Comparison of ENCODE assay signal across 22 cellular contexts in genomic region chr9:102185962-102186361, GRCh38.
DNase-seq lines count a peak whose midpoint lies in the region; ATAC-seq, FAIRE-seq and TF ChIP-seq lines count a peak whose summit lies in the region.
"Had no signal": no experiment of that assay in that cellular context is flagged by ENCODE, and none has a peak within 500 bp of the region (broad histone marks: within the 10 kb centered on the region; RNA-seq: fewer than 3 reads in every experiment).

No MANE protein-coding gene starts in this region.

- peak overlapping the region in 3 of 4 donors; percentile 2 to 54 (median 35) for H3K27ac ChIP-seq in body of pancreas
- H3K27ac ChIP-seq: BLaER1, Peyer's patch had no signal

- no peak overlapping the region for H3K27ac Mint-ChIP-seq in activated CD4-positive, alpha-beta T cell treated with anti-CD3 and anti-CD28 coated beads, Interleukin-2, amount 10 ng/mL, durations not matched to agents 7 days and 5 days
- H3K27ac Mint-ChIP-seq: CD4-positive, alpha-beta memory T cell; GM23338 had no signal

- intact Hi-C loops in body of pancreas (cut with DNase I), result no loop called here

- no peaks in the 10 kb centered on the region for H3K4me1 Mint-ChIP-seq in activated CD4-positive, alpha-beta T cell treated with anti-CD3 and anti-CD28 coated beads, Interleukin-2, amount 10 ng/mL, durations not matched to agents 7 days and 5 days
- H3K4me1 Mint-ChIP-seq: CD4-positive, alpha-beta memory T cell; GM23338 had no signal

- in situ Hi-C loops in ACHN (cut with HindIII; ENCODE audit: low pct_ligation_motif_present, low pct_unique_long_range_greater_than_20kb, low sequenced_read_pairs), result no loop called here

- no peak for TF ChIP-seq POLR2A in H54 (IDR thresholded peaks at IDR 0.05; ENCODE audit: low read depth, low read length)
- no peak for TF ChIP-seq POLR2A in body of pancreas (IDR thresholded peaks at IDR 0.05)

- no peaks in the 10 kb centered on the region for H3K27me3 Mint-ChIP-seq in activated CD4-positive, alpha-beta T cell treated with anti-CD3 and anti-CD28 coated beads, Interleukin-2, amount 10 ng/mL, durations not matched to agents 7 days and 5 days
- H3K27me3 Mint-ChIP-seq: CD4-positive, alpha-beta memory T cell had no signal

- no peaks in the 10 kb centered on the region for H3K27me3 ChIP-seq in body of pancreas
- H3K27me3 ChIP-seq: BLaER1, Peyer's patch had no signal

- peaks cover 26% of the 10 kb centered on the region for H3K4me1 ChIP-seq in body of pancreas
- H3K4me1 ChIP-seq: BLaER1, Peyer's patch had no signal

- no peak overlapping the region for H3K4me3 Mint-ChIP-seq in activated CD4-positive, alpha-beta T cell treated with anti-CD3 and anti-CD28 coated beads, Interleukin-2, amount 10 ng/mL, durations not matched to agents 7 days and 5 days
- H3K4me3 Mint-ChIP-seq: CD4-positive, alpha-beta memory T cell; GM23338 had no signal

- no peaks in the 10 kb centered on the region for H3K9me3 ChIP-seq in body of pancreas
- H3K9me3 ChIP-seq: BLaER1, Peyer's patch had no signal

- peaks cover 3% of the 10 kb centered on the region for H3K9me3 Mint-ChIP-seq in activated CD4-positive, alpha-beta T cell treated with anti-CD3 and anti-CD28 coated beads, Interleukin-2, amount 10 ng/mL, durations not matched to agents 7 days and 5 days

- POLR2A ChIA-PET in activated CD4-positive, alpha-beta T cell treated with anti-CD3 and anti-CD28 coated beads, Interleukin-2, amount 10 ng/mL, durations not matched to agents 7 days and 5 days (lab: Charles Lee), result no interaction called here

- CTCF ChIA-PET in activated CD4-positive, alpha-beta T cell treated with anti-CD3 and anti-CD28 coated beads, Interleukin-2, amount 10 ng/mL, durations not matched to agents 7 days and 5 days (lab: Charles Lee), result no interaction called here

- 11 to 15% methylated on average over 1 of the region's 1 CpG for WGBS in body of pancreas, 2 donors

- peak; percentile 68 for ATAC-seq in body of pancreas
- ATAC-seq: GM23338 had no signal

- H3K36me3 Mint-ChIP-seq in activated CD4-positive, alpha-beta T cell treated with anti-CD3 and anti-CD28 coated beads, Interleukin-2, amount 10 ng/mL, durations not matched to agents 7 days and 5 days (ENCODE audit: low read depth), result no peaks in the 10 kb centered on the region
- H3K36me3 Mint-ChIP-seq: CD4-positive, alpha-beta memory T cell had no signal

- peak in 1 of 7 experiments; percentile 15 for TF ChIP-seq CTCF in body of pancreas (IDR thresholded peaks at IDR 0.05)

- no peak overlapping the region for H3K4me3 ChIP-seq in body of pancreas
- H3K4me3 ChIP-seq: BLaER1, GM23338, Peyer's patch had no signal

- H3K36me3 ChIP-seq in body of pancreas (replicated peaks in 1 of 2; ENCODE audit: insufficient read depth in 1 of 2, low read depth in 2 of 2), result no peaks in the 10 kb centered on the region
- H3K36me3 ChIP-seq: BLaER1, Peyer's patch had no signal

- DNase-seq in ACHN, result peak; percentile 5
- DNase-seq in H54 (ENCODE audit: insufficient read length, low spot score), result no peak
- no peak for DNase-seq in body of pancreas
- DNase-seq in left kidney (ENCODE audit: low read depth, low spot score), result peak; percentile 22
- DNase-seq in DMS 273 (lab: John Stamatoyannopoulos, UW; ENCODE audit: unreplicated experiment), result no peak
- DNase-seq in activated CD4-positive, alpha-beta T cell treated with anti-CD3 and anti-CD28 coated beads, Interleukin-2, amount 10 ng/mL, durations not matched to agents 7 days and 5 days, result no peak
- DNase-seq in NCI-H2107 (lab: John Stamatoyannopoulos, UW), result no peak
- DNase-seq: CD4-positive, alpha-beta memory T cell; GDM1; HCEC 1CT; IMR-90; MV-4-11; NCI-H1105 treated with DMSO at 0.1 percent for 48 hours; NCI-H1694; NCI-H2081; NCI-H2171 treated with DMSO at 0.1 percent for 48 hours; NCI-H524 treated with DMSO at 0.1 percent for 48 hours; NCI-H82; Peyer's patch had no signal

- FAIRE-seq in H54 (lab: Jason Lieb, UNC), result peak; percentile 91
- FAIRE-seq: GM18507 had no signal

Comparison
In these comparisons a context has a peak if more than half of its experiments do, and no peak if none do; other contexts are left out.
1. DNase-seq: peak in ACHN (single experiment) and left kidney (single experiment); none in H54 (single experiment), body of pancreas (0 of 4), DMS 273 (single experiment), activated CD4-positive, alpha-beta T cell treated with anti-CD3 and anti-CD28 coated beads, Interleukin-2, amount 10 ng/mL, durations not matched to agents 7 days and 5 days (single experiment) and NCI-H2107 (single experiment).